Comparison of ENCODE assay signal across 25 cellular contexts in the genomic region with DNA sequence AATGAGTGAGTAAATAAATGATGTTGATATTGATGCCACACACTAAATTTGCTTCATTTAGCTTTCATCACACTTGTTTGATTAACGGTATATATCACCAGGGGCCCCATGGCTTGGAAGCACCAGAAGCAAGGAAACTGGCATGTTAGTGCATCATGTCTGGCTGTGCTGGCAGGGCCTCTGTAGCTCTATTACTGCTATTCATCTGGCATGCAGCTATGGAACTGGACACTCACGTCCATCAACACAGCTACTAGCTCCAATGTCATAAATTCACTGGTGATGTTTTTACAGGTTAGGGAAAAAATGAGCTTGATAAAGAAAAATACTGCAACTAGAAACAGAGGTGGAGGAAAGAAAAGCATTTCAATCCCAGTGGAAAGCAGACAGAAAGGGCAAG.
"Had no signal": no experiment of that assay in that cellular context is flagged by ENCODE, and none has a peak within 500 bp of the region (broad histone marks: within the 10 kb centered on the region; RNA-seq: fewer than 3 reads in every experiment).

No MANE protein-coding gene starts in this region.

- ATAC-seq: activated T-cell treated with anti-CD3 and anti-CD28 coated beads, Interleukin-2, amount 50 U/mL, for 4 hours; Right ventricle myocardium inferior; T-cell had no signal

- H3K4me3 ChIP-seq: cardiac muscle cell, MG63 had no signal

- DNase-seq: activated CD4-positive, alpha-beta memory T cell treated with anti-CD3 and anti-CD28 coated beads for 36 hours; activated CD4-positive, alpha-beta T cell treated with anti-CD3 and anti-CD28 coated beads, Interleukin-2, amount 10 ng/mL, durations not matched to agents 7 days and 5 days; activated CD4-positive, CD25-positive, alpha-beta regulatory T cell; activated CD8-positive, alpha-beta memory T cell treated with anti-CD3 and anti-CD28 coated beads for 24 hours; activated effector memory CD4-positive, alpha-beta T cell treated with anti-CD3 and anti-CD28 coated beads, Interleukin-2, amount 50 U/mL, for 16 hours; activated naive CD4-positive, alpha-beta T cell treated with anti-CD3 and anti-CD28 coated beads for 36 hours; activated T-cell treated with anti-CD3 and anti-CD28 coated beads, Interleukin-2, amount 50 U/mL, for 4 hours; amygdala; brain microvascular endothelial cell; MG63; MV-4-11; NCI-H1092 treated with DMSO at 0.1 percent for 48 hours; NCI-H1417 treated with DMSO at 0.1 percent for 48 hours; NCI-H1694; NCI-H2029; NCI-H2107; NCI-H2171 treated with DMSO at 0.1 percent for 48 hours; NCI-H226; NCI-H510A treated with DMSO at 0.1 percent for 48 hours; NCI-H69; T-cell; T-helper 2 cell had no signal

- H3K36me3 ChIP-seq: brain microvascular endothelial cell, cardiac muscle cell, MG63 had no signal

- H3K9me3 ChIP-seq: MG63 had no signal

- H3K27ac ChIP-seq: brain microvascular endothelial cell, cardiac muscle cell, VCaP had no signal

- H3K27me3 ChIP-seq: brain microvascular endothelial cell, cardiac muscle cell had no signal
